In the genomic region with DNA sequence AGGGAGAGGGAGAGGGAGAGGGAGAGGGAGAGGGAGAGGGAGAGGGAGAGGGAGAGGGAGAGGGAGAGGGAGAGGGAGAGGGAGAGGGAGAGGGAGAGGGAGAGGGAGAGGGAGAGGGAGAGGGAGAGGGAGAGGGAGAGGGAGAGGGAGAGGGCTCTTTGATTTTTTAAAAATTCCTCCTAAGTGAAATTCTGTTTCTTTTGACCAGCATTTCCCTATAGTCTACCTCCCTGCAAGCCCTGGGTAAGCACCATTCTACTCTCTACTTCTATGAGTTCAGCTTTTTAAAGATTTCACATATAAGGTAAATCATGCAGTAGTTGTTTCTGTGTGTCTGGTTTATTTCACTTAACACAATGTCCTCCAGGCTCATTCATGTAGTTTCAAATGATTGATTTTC, we compare ENCODE assay signal across 1 cellular context. TPM values are rescaled to one million over a fixed set of nuclear protein-coding genes. Genes with fewer than 3 reads are reported as not detected.
"Had no signal": no experiment of that assay in that cellular context is flagged by ENCODE, and none has a peak within 500 bp of the region (broad histone marks: within the 10 kb centered on the region; RNA-seq: fewer than 3 reads in every experiment).

No MANE protein-coding gene starts in this region.

RNA-seq across cellular contexts. Expression of a gene that starts 34.1 kb away (rescaled TPM):
- total RNA-seq: activated CD8-positive, alpha-beta T cell treated with anti-CD3 and anti-CD28 coated beads, Interleukin-2, amount 10 ng/mL, durations not matched to agents 7 days and 5 days had no signal
